2 cellular contexts compared by ENCODE assay signal in the genomic region with DNA sequence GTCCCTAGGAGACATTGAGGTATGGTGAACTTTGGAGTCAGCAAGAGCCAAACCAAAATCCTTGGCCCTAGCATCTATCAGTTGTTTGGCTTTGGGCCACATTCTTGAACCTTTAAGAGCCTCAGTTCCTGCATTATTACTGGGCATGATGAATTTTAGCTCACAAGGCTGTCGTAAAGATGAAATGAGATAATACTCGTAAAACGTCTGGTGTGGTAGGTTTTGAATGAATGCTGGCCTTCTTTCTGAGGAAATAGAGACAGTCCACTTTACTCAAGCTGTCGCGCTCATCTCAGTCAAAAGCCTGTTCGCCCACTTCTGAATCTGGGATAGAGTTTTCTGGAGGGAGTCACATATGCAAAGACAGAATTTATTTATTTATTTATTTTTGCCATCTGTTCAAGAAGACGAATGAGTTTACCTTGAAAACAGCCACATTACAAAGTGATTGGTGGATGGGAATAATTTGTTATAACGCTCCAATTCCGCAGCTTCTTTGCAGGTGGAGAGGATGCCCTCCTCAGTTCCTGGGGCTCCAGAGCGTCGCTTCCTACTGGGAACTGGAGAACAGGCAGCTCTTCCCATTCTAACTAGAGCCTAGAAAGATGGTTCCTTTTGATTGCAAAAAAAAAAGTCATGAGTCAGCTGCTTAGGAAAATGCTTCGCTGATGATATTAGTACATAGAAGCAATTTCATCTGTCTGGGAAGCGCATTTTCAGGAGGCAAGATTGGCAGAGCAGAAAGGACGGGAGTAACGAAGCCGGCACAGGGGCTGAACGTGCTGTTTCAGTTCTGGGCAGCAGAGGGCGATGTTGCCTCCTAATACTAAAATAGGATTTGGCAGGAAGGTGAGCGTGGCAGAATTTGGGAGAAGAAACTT.
TF ChIP-seq lines count a peak whose summit lies in the region.

No MANE protein-coding gene starts in this region.

TF ChIP-seq in SK-N-SH treated with all-trans-retinoic acid at 6 μM for 48 hours, 23 proteins besides CTCF, POLR2A, EP300 and RAD21:
- TF ChIP-seq TCF4 (CRISPR knock-in tag; IDR thresholded peaks at IDR 0.05; ENCODE audit: borderline replicate concordance): no peak
- TF ChIP-seq ZNF8 (CRISPR knock-in tag; IDR thresholded peaks at IDR 0.05): no peak
- TF ChIP-seq, protein P1, sequence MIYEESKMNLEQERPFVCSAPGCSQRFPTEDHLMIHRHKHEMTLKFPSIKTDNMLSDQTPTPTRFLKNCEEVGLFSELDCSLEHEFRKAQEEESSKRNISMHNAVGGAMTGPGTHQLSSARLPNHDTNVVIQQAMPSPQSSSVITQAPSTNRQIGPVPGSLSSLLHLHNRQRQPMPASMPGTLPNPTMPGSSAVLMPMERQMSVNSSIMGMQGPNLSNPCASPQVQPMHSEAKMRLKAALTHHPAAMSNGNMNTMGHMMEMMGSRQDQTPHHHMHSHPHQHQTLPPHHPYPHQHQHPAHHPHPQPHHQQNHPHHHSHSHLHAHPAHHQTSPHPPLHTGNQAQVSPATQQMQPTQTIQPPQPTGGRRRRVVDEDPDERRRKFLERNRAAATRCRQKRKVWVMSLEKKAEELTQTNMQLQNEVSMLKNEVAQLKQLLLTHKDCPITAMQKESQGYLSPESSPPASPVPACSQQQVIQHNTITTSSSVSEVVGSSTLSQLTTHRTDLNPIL (CRISPR knock-in tag; IDR thresholded peaks at IDR 0.05; ENCODE audit: low read depth): no peak
- TF ChIP-seq CSDC2 (CRISPR knock-in tag; IDR thresholded peaks at IDR 0.05): no peak
- no peak for TF ChIP-seq TOX (CRISPR knock-in tag; IDR thresholded peaks at IDR 0.05; ENCODE audit: borderline replicate concordance)
- no peak for TF ChIP-seq ISL1 (CRISPR knock-in tag; IDR thresholded peaks at IDR 0.05)
- TF ChIP-seq PPARA (CRISPR knock-in tag; IDR thresholded peaks at IDR 0.05; ENCODE audit: borderline replicate concordance): no peak
- TF ChIP-seq, protein P2, sequence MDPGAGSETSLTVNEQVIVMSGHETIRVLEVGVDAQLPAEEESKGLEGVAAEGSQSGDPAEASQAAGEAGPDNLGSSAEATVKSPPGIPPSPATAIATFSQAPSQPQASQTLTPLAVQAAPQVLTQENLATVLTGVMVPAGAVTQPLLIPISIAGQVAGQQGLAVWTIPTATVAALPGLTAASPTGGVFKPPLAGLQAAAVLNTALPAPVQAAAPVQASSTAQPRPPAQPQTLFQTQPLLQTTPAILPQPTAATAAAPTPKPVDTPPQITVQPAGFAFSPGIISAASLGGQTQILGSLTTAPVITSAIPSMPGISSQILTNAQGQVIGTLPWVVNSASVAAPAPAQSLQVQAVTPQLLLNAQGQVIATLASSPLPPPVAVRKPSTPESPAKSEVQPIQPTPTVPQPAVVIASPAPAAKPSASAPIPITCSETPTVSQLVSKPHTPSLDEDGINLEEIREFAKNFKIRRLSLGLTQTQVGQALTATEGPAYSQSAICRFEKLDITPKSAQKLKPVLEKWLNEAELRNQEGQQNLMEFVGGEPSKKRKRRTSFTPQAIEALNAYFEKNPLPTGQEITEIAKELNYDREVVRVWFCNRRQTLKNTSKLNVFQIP (CRISPR knock-in tag; IDR thresholded peaks at IDR 0.05; ENCODE audit: borderline replicate concordance, low read depth): no peak
- no peak for TF ChIP-seq ZFP3 (CRISPR knock-in tag; IDR thresholded peaks at IDR 0.05)
- TF ChIP-seq, protein P3, sequence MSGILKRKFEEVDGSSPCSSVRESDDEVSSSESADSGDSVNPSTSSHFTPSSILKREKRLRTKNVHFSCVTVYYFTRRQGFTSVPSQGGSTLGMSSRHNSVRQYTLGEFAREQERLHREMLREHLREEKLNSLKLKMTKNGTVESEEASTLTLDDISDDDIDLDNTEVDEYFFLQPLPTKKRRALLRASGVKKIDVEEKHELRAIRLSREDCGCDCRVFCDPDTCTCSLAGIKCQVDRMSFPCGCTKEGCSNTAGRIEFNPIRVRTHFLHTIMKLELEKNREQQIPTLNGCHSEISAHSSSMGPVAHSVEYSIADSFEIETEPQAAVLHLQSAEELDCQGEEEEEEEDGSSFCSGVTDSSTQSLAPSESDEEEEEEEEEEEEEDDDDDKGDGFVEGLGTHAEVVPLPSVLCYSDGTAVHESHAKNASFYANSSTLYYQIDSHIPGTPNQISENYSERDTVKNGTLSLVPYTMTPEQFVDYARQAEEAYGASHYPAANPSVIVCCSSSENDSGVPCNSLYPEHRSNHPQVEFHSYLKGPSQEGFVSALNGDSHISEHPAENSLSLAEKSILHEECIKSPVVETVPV (CRISPR knock-in tag; IDR thresholded peaks at IDR 0.05): no peak
- no peak for TF ChIP-seq ARNTL (CRISPR knock-in tag; IDR thresholded peaks at IDR 0.05; ENCODE audit: borderline replicate concordance, low read depth)
- TF ChIP-seq ZNF565 (CRISPR knock-in tag; conservative IDR thresholded peaks at IDR 0.05; ENCODE audit: low read depth): no peak
- TF ChIP-seq OSR1 (CRISPR knock-in tag; IDR thresholded peaks at IDR 0.05): no peak

TF ChIP-seq in K562, 482 proteins besides CTCF, POLR2A, EP300 and RAD21:
- TF ChIP-seq HMGN3 (IDR thresholded peaks at IDR 0.05; ENCODE audit: borderline replicate concordance, extremely low read depth, insufficient read length, low read depth, low read length): no peak
- TF ChIP-seq ZNF780A (CRISPR knock-in tag; IDR thresholded peaks at IDR 0.05): no peak
- TF ChIP-seq SMC3 (conservative IDR thresholded peaks at IDR 0.05; ENCODE audit: insufficient read depth, low read depth, low read length): peak; percentile 62
- no peak for TF ChIP-seq TARDBP (IDR thresholded peaks at IDR 0.05)
- no peak for TF ChIP-seq GTF2E2 (tag; IDR thresholded peaks at IDR 0.05)
- peak; percentile 34; the same call in 1 of the 2 replicates for TF ChIP-seq STAG1 (CRISPR knock-in tag; IDR thresholded peaks at IDR 0.05; ENCODE audit: borderline replicate concordance)
- no peak for TF ChIP-seq ZNF764 (CRISPR knock-in tag; IDR thresholded peaks at IDR 0.05; ENCODE audit: low read depth)
- no peak for TF ChIP-seq ZSCAN29 (IDR thresholded peaks at IDR 0.05)
- no peak for TF ChIP-seq RNF2 (IDR thresholded peaks at IDR 0.05)
- TF ChIP-seq UBTF (IDR thresholded peaks at IDR 0.05; ENCODE audit: borderline replicate concordance in 1 of 2, low read depth in 2 of 2, low read length in 2 of 2): no peak
- TF ChIP-seq, protein P4, sequence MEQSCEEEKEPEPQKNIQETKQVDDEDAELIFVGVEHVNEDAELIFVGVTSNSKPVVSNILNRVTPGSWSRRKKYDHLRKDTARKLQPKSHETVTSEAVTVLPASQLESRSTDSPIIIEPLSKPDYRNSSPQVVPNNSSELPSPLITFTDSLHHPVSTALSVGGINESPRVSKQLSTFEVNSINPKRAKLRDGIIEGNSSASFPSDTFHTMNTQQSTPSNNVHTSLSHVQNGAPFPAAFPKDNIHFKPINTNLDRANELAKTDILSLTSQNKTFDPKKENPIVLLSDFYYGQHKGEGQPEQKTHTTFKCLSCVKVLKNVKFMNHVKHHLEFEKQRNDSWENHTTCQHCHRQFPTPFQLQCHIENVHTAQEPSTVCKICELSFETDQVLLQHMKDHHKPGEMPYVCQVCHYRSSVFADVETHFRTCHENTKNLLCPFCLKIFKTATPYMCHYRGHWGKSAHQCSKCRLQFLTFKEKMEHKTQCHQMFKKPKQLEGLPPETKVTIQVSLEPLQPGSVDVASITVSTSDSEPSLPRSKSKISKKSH (CRISPR knock-in tag; IDR thresholded peaks at IDR 0.05): no peak
- no peak for TF ChIP-seq NCOA2 (IDR thresholded peaks at IDR 0.05; ENCODE audit: partially characterized antibody in 2 of 2)
- TF ChIP-seq C11orf30 (IDR thresholded peaks at IDR 0.05; ENCODE audit: low read depth): peak; percentile 38; the same call in 1 of the 2 replicates
- no peak for TF ChIP-seq SMAD4 (CRISPR knock-in tag; conservative IDR thresholded peaks at IDR 0.05)
- TF ChIP-seq ZNF316 (IDR thresholded peaks at IDR 0.05): peak; percentile 72
- TF ChIP-seq, protein P5, sequence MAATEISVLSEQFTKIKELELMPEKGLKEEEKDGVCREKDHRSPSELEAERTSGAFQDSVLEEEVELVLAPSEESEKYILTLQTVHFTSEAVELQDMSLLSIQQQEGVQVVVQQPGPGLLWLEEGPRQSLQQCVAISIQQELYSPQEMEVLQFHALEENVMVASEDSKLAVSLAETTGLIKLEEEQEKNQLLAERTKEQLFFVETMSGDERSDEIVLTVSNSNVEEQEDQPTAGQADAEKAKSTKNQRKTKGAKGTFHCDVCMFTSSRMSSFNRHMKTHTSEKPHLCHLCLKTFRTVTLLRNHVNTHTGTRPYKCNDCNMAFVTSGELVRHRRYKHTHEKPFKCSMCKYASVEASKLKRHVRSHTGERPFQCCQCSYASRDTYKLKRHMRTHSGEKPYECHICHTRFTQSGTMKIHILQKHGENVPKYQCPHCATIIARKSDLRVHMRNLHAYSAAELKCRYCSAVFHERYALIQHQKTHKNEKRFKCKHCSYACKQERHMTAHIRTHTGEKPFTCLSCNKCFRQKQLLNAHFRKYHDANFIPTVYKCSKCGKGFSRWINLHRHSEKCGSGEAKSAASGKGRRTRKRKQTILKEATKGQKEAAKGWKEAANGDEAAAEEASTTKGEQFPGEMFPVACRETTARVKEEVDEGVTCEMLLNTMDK (IDR thresholded peaks at IDR 0.05; ENCODE audit: borderline replicate concordance, insufficient read depth, low read depth, low read length, poor library complexity, severe bottlenecking): no peak
- TF ChIP-seq, protein P6, sequence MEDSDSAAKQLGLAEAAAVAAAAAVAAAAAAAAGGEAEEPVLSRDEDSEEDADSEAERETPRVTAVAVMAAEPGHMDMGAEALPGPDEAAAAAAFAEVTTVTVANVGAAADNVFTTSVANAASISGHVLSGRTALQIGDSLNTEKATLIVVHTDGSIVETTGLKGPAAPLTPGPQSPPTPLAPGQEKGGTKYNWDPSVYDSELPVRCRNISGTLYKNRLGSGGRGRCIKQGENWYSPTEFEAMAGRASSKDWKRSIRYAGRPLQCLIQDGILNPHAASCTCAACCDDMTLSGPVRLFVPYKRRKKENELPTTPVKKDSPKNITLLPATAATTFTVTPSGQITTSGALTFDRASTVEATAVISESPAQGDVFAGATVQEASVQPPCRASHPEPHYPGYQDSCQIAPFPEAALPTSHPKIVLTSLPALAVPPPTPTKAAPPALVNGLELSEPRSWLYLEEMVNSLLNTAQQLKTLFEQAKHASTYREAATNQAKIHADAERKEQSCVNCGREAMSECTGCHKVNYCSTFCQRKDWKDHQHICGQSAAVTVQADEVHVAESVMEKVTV (CRISPR knock-in tag; IDR thresholded peaks at IDR 0.05): peak; percentile 21; the same call in 1 of the 2 replicates
- TF ChIP-seq NFYB (IDR thresholded peaks at IDR 0.05; ENCODE audit: extremely low read depth, insufficient read length): no peak
